Comparison of ENCODE assay signal across 22 cellular contexts in genomic region chr22:23777776-23778575, GRCh38. TPM values are rescaled to one million over a fixed set of nuclear protein-coding genes. Genes with fewer than 3 reads are reported as not detected.
DNase-seq lines count a peak whose midpoint lies in the region; FAIRE-seq and TF ChIP-seq lines count a peak whose summit lies in the region.
"Had no signal": no experiment of that assay in that cellular context is flagged by ENCODE, and none has a peak within 500 bp of the region (broad histone marks: within the 10 kb centered on the region; RNA-seq: fewer than 3 reads in every experiment).

No MANE protein-coding gene starts in this region.

- no peaks in the 10 kb centered on the region for H3K9me3 ChIP-seq in A673 (ENCODE audit: low read depth, low read length, poor library complexity, severe bottlenecking)
- H3K9me3 ChIP-seq in Karpas-422 (ENCODE audit: low read length): no peaks in the 10 kb centered on the region
- no peaks in the 10 kb centered on the region for H3K9me3 ChIP-seq in mesenchymal stem cell (ENCODE audit: control insufficient read depth, low read length)
- H3K9me3 ChIP-seq: esophagus squamous epithelium, left lung, MG63 had no signal

- no peaks in the 10 kb centered on the region for H3K79me1 ChIP-seq in mesenchymal stem cell (replicated peaks; ENCODE audit: low read length, poor library complexity, severe bottlenecking)

- H2BK5ac ChIP-seq in mesenchymal stem cell (ENCODE audit: low read depth, low read length, poor library complexity, severe bottlenecking): no peak overlapping the region

- H3K9ac ChIP-seq in Karpas-422 (ENCODE audit: low read length): no peak overlapping the region
- H3K9ac ChIP-seq in mesenchymal stem cell (ENCODE audit: low read length): no peak overlapping the region

- H3K36me3 ChIP-seq in A673 (ENCODE audit: insufficient read depth, low read length, poor library complexity, severe bottlenecking) (no peaks in the 10 kb centered on the region), Karpas-422 (ENCODE audit: insufficient read depth, low read length) (0 out of 2 replicates have a peak, but pooled peaks cover 7% of the 10 kb centered on the region), bronchial epithelial cell (ENCODE audit: control insufficient read depth, insufficient read depth, low read length) (no peaks in the 10 kb centered on the region), mesenchymal stem cell (ENCODE audit: control insufficient read depth in 1 of 2, insufficient read depth in 2 of 2, low read depth in 1 of 2, low read length in 2 of 2) (peaks cover 0 to 15% of the 10 kb centered on the region in 2 experiments)
- H3K36me3 ChIP-seq: esophagus squamous epithelium, left lung, MG63 had no signal

- H3K4me2 ChIP-seq in Karpas-422 (ENCODE audit: low read depth, low read length, poor library complexity, severe bottlenecking) (no peak overlapping the region), mesenchymal stem cell (ENCODE audit: low read length, poor library complexity, severe bottlenecking) (no peak overlapping the region)

- intact Hi-C loops in A673 (cut with micrococcal nuclease; ENCODE audit: unreplicated experiment): no loop called here

- peak overlapping the region in 1 of 2 experiments; percentile 59 for H3K18ac ChIP-seq in mesenchymal stem cell (ENCODE audit: low read depth in 1 of 2, low read length in 2 of 2)

- CTCF ChIA-PET in A673 (lab: Charles Lee): interaction anchor here (0.6 kb wide), 1 partner anchor 237 kb away, joined by 3 read pairs; no protein-coding TSS in a partner anchor

- H3K4ac ChIP-seq in mesenchymal stem cell (ENCODE audit: low read depth in 1 of 2, low read length in 2 of 2): no peak overlapping the region

- DNase-seq in A673 (ENCODE audit: low spot score): peak; percentile 48
- peak; percentile 42 for DNase-seq in Karpas-422
- DNase-seq in bronchial epithelial cell (ENCODE audit: low read depth): no peak
- no peak for DNase-seq in mesenchymal stem cell
- no peak for DNase-seq in NOMO-1 (lab: John Stamatoyannopoulos, UW; ENCODE audit: unreplicated experiment in 2 of 2)
- no peak for DNase-seq in NCI-H1694 treated with DMSO at 0.1 percent for 48 hours (lab: John Stamatoyannopoulos, UW)
- DNase-seq in foreskin melanocyte: no peak
- DNase-seq in T-helper 1 cell: no peak
- DNase-seq: activated CD4-positive, alpha-beta T cell treated with anti-CD3 and anti-CD28 coated beads for 48 hours; activated CD8-positive, alpha-beta memory T cell treated with anti-CD3 and anti-CD28 coated beads, Interleukin-2, amount 10 ng/mL, durations not matched to agents 7 days and 5 days; activated naive CD8-positive, alpha-beta T cell treated with anti-CD3 and anti-CD28 coated beads for 36 hours; CD4-positive, alpha-beta memory T cell; effector memory CD4-positive, alpha-beta T cell; esophagus squamous epithelium; left lung; NCI-H510A treated with DMSO at 0.1 percent for 48 hours; stimulated activated CD4-positive, alpha-beta T cell treated with anti-CD3 and anti-CD28 coated beads, Interleukin-15, amount 100 ng/mL, for 24 hours had no signal

- H4K8ac ChIP-seq in mesenchymal stem cell (ENCODE audit: low read length): no peak overlapping the region

- H3K23ac ChIP-seq in mesenchymal stem cell (ENCODE audit: low read length in 2 of 2): no peak overlapping the region

- H2BK15ac ChIP-seq in mesenchymal stem cell (ENCODE audit: low read depth, poor library complexity, severe bottlenecking): no peak overlapping the region

- peak overlapping the region; percentile 55 for H2AK5ac ChIP-seq in mesenchymal stem cell (ENCODE audit: low read length, severe bottlenecking)

- BruUV-seq in A673 (replicated peaks; lab: Mats Ljungman, UMichigan): no TSS peak

- H3K79me2 ChIP-seq in Karpas-422 (ENCODE audit: low read length): peaks cover 19% of the 10 kb centered on the region; the same call in 1 of the 2 replicates

- no peak overlapping the region for H2BK120ac ChIP-seq in mesenchymal stem cell (ENCODE audit: low read depth, low read length)

- peak overlapping the region in 1 of 2 experiments; percentile 26 for H3K14ac ChIP-seq in mesenchymal stem cell (ENCODE audit: low read length in 2 of 2)

- H4K91ac ChIP-seq in mesenchymal stem cell (ENCODE audit: low read length): no peak overlapping the region

- POLR2A ChIA-PET in A673 (lab: Charles Lee; ENCODE audit: low non-redundant PET): interaction anchor here (0.6 kb wide), 1 partner anchor 8 kb away, joined by 4 read pairs; no protein-coding TSS in a partner anchor

- H3K4me3 ChIP-seq in A673 (ENCODE audit: low read depth, low read length, poor library complexity, severe bottlenecking) (no peak overlapping the region), Karpas-422 (ENCODE audit: low read length) (no peak overlapping the region), bronchial epithelial cell (ENCODE audit: low read depth, low read length) (no peak overlapping the region), mesenchymal stem cell (ENCODE audit: insufficient read depth in 1 of 2, low read depth in 1 of 2, low read length in 2 of 2) (no peak overlapping the region)
- H3K4me3 ChIP-seq: esophagus squamous epithelium, GM12878, left lung, MG63 had no signal

- no peak overlapping the region for H2AFZ ChIP-seq in Karpas-422 (ENCODE audit: low read length)
- no peak overlapping the region for H2AFZ ChIP-seq in mesenchymal stem cell (ENCODE audit: low read depth, low read length)

- WGBS in mesenchymal stem cell: 90% methylated on average over 11 of the region's 11 CpGs

- peaks cover 4% of the 10 kb centered on the region; the same call in 1 of the 2 replicates for H4K20me1 ChIP-seq in Karpas-422 (ENCODE audit: insufficient read depth, low read depth, low read length)

- no peak for TF ChIP-seq CTCF in A673 (conservative IDR thresholded peaks at IDR 0.05; ENCODE audit: low read depth, low read length)
- TF ChIP-seq CTCF in bronchial epithelial cell (IDR thresholded peaks at IDR 0.05; ENCODE audit: insufficient read depth, low read length, severe bottlenecking): no peak

- H3K27ac ChIP-seq in A673 (ENCODE audit: low read depth, low read length, poor library complexity, severe bottlenecking) (no peak overlapping the region), Karpas-422 (ENCODE audit: low read length) (no peak overlapping the region), mesenchymal stem cell (ENCODE audit: low read length, poor library complexity, severe bottlenecking) (no peak overlapping the region)
- H3K27ac ChIP-seq: left lung had no signal

- peak overlapping the region in 1 of 2 experiments; percentile 58 for H2BK12ac ChIP-seq in mesenchymal stem cell (ENCODE audit: low read length in 2 of 2)

- H3K27me3 ChIP-seq in A673 (replicated peaks; ENCODE audit: insufficient read depth, low read depth, low read length, poor library complexity) (no peaks in the 10 kb centered on the region), Karpas-422 (ENCODE audit: low read length) (no peaks in the 10 kb centered on the region), bronchial epithelial cell (ENCODE audit: control insufficient read depth, insufficient read depth, low read length) (peaks cover 9% of the 10 kb centered on the region), mesenchymal stem cell (ENCODE audit: control insufficient read depth in 1 of 2, insufficient read depth in 1 of 2, low read length in 2 of 2) (peaks cover 0 to 10% of the 10 kb centered on the region in 2 experiments)
- H3K27me3 ChIP-seq: esophagus squamous epithelium, MG63 had no signal

- H3K9me2 ChIP-seq in Karpas-422 (replicated peaks; ENCODE audit: insufficient read depth, low read length): no peaks in the 10 kb centered on the region

- FAIRE-seq in bronchial epithelial cell (lab: Jason Lieb, UNC): peak; percentile 28
- FAIRE-seq: GM12878 had no signal

- H3K4me1 ChIP-seq in A673 (ENCODE audit: insufficient read depth, low read length, poor library complexity, severe bottlenecking) (peaks cover 5% of the 10 kb centered on the region), Karpas-422 (ENCODE audit: low read length) (peaks cover 15% of the 10 kb centered on the region), mesenchymal stem cell (ENCODE audit: control insufficient read depth, insufficient read depth, low read depth, low read length) (peaks cover 43% of the 10 kb centered on the region)

RNA-seq across cellular contexts. Expression of gene MMP11, which starts 5.3 kb away (rescaled TPM):
- total RNA-seq in A673 (2021): 5.1 and 6.8 TPM in 2 replicates
- total RNA-seq in Karpas-422 (2014; rRNA removed; shearing (Covaris generic); ENCODE audit: low replicate concordance): 48.2 and 84.2 TPM in 2 replicates
- 0.38 and 0.53 TPM in 2 replicates for total RNA-seq in bronchial epithelial cell
- 24.7 TPM for polyA plus RNA-seq in mesenchymal stem cell (2013, experiment 1 of 2)
- polyA plus RNA-seq in mesenchymal stem cell (2013, experiment 2 of 2): 25.1 TPM

RNA-seq across cellular contexts. Expression of gene SMARCB1, which starts 8.8 kb away (rescaled TPM):
- total RNA-seq in A673 (2021) (172 and 176 TPM in 2 replicates), bronchial epithelial cell (19.5 and 21.5 TPM in 2 replicates)
- 400 and 531 TPM in 2 replicates for total RNA-seq in Karpas-422 (2014; rRNA removed; shearing (Covaris generic); ENCODE audit: low replicate concordance)
- 68.2 TPM for polyA plus RNA-seq in mesenchymal stem cell (2013, experiment 1 of 2)
- polyA plus RNA-seq in mesenchymal stem cell (2013, experiment 2 of 2): 67.4 TPM

RNA-seq across cellular contexts. Expression of gene CHCHD10, which starts 10.2 kb away (rescaled TPM):
- 117 and 128 TPM in 2 replicates for total RNA-seq in A673 (2021)
- total RNA-seq in Karpas-422 (2014; rRNA removed; shearing (Covaris generic); ENCODE audit: low replicate concordance): 115 and 220 TPM in 2 replicates
- 4.5 and 11.5 TPM in 2 replicates for total RNA-seq in bronchial epithelial cell
- polyA plus RNA-seq in mesenchymal stem cell (2013, experiment 1 of 2): 425 TPM
- polyA plus RNA-seq in mesenchymal stem cell (2013, experiment 2 of 2): 448 TPM

RNA-seq across cellular contexts. Expression of gene C22orf15, which starts 15.2 kb away (rescaled TPM):
- 2.0 and 2.2 TPM in 2 replicates for total RNA-seq in A673 (2021)
- total RNA-seq in Karpas-422 (2014; rRNA removed; shearing (Covaris generic); ENCODE audit: low replicate concordance): not detected in 2 replicates
- not detected in 2 replicates for total RNA-seq in bronchial epithelial cell
- polyA plus RNA-seq in mesenchymal stem cell (2013, experiment 1 of 2): 0.15 TPM
- polyA plus RNA-seq in mesenchymal stem cell (2013, experiment 2 of 2): 0.26 TPM
- total RNA-seq: activated T-helper 17 cell treated with anti-CD3 and anti-CD28 coated beads, Interleukin-2, amount 50 U/mL, for 72 hours; esophagus squamous epithelium; renal cortical epithelial cell had no signal

RNA-seq across cellular contexts. Expression of gene VPREB3, which starts 23.8 kb away (rescaled TPM):
- total RNA-seq in A673 (2021): 0.74 and 0.88 TPM in 2 replicates
- 321 and 642 TPM in 2 replicates for total RNA-seq in Karpas-422 (2014; rRNA removed; shearing (Covaris generic); ENCODE audit: low replicate concordance)
- not detected in 2 replicates for total RNA-seq in bronchial epithelial cell
- polyA plus RNA-seq in mesenchymal stem cell (2013, experiment 1 of 2): 0.68 TPM
- 0.52 TPM for polyA plus RNA-seq in mesenchymal stem cell (2013, experiment 2 of 2)
- total RNA-seq: activated T-helper 17 cell treated with anti-CD3 and anti-CD28 coated beads, Interleukin-2, amount 50 U/mL, for 72 hours; CD4-positive, alpha-beta memory T cell; esophagus squamous epithelium; left lung; neural crest cell; renal cortical epithelial cell had no signal

Comparison
In these comparisons a context has a peak if more than half of its experiments do, and no peak if none do; other contexts are left out.
1. DNase-seq: peak in A673 (single experiment) and Karpas-422 (single experiment); none in bronchial epithelial cell (single experiment), mesenchymal stem cell (single experiment), NOMO-1 (0 of 2), NCI-H1694 treated with DMSO at 0.1 percent for 48 hours (single experiment), foreskin melanocyte (single experiment) and T-helper 1 cell (0 of 5).